10 cellular contexts compared by ENCODE assay signal in the genomic region with DNA sequence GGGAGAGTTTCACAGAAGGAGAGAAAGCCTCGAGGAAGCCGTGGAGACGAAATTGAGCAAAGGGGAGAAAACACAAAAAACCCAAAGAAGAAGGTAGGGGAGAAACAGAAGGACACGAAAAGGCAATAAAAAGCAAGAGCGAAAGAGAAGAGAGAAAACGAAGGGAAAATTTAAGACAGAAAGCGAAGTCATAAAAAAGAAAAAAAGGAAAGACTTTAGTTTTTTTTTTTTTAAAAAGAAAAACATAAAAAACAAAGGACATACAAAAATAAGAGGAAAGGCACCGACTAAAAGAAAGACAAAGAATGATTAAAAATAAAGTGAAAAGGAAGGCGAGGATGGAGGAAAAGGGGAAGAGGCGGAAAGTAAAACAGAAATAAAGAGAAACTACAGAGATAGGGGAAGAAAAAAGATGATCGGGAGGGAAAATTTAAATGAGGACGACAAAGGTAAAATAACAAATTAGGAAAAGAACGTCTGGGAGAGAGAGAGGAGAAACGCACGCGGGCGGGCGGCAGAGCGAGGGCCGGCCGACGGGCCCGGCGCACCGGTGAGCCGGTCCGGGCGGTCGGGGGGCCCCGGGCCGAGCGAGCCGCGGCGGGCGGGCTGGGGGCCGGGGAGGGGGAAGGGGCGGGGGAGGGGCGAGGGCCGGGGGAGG. TPM values are rescaled to one million over a fixed set of nuclear protein-coding genes. Genes with fewer than 3 reads are reported as not detected.
DNase-seq lines count a peak whose midpoint lies in the region; ATAC-seq and TF ChIP-seq lines count a peak whose summit lies in the region.
"Had no signal": no experiment of that assay in that cellular context is flagged by ENCODE, and none has a peak within 500 bp of the region (broad histone marks: within the 10 kb centered on the region; RNA-seq: fewer than 3 reads in every experiment).

No MANE protein-coding gene starts in this region.

- H3K9me3 ChIP-seq in ascending aorta, result no peaks in the 10 kb centered on the region

- no peak for ATAC-seq in effector memory CD8-positive, alpha-beta T cell (replicated peaks)
- ATAC-seq in HG03565 (IDR thresholded peaks at IDR 0.05; ENCODE audit: unreplicated experiment), result no peak

- intact Hi-C loops in ascending aorta (cut with DNase I), result no loop called here

- H3K27me3 Mint-ChIP-seq in effector memory CD8-positive, alpha-beta T cell, result peaks cover 61 to 94% of the 10 kb centered on the region in 2 donors

- H3K4me3 ChIP-seq in LNCaP clone FGC (ENCODE audit: low read depth, low read length) (peak overlapping the region; percentile 47), skeletal muscle cell (ENCODE audit: low read depth, low read length) (peak overlapping the region; percentile 29), ascending aorta (peak overlapping the region in 1 of 2 donors; percentile 52)

- DNase-seq in NCI-H2171 treated with DMSO at 0.1 percent for 48 hours (lab: John Stamatoyannopoulos, UW) (peak; percentile 37), NCI-H2171 (lab: John Stamatoyannopoulos, UW) (no peak), LNCaP clone FGC (ENCODE audit: low read depth) (no peak), skeletal muscle cell (ENCODE audit: low read depth) (no peak), HK-2 (ENCODE audit: unreplicated experiment) (no peak), ascending aorta (ENCODE audit: low spot score in 2 of 2) (no peak)
- DNase-seq in effector memory CD8-positive, alpha-beta T cell, result no peak
- DNase-seq: HCEC 1CT, NCI-H774 had no signal

- peaks cover 14% of the 10 kb centered on the region for H3K27me3 ChIP-seq in ascending aorta

- H3K9me3 Mint-ChIP-seq in effector memory CD8-positive, alpha-beta T cell, result no peaks in the 10 kb centered on the region

- H3K36me3 Mint-ChIP-seq in effector memory CD8-positive, alpha-beta T cell (ENCODE audit: insufficient read depth), result peaks cover 6% of the 10 kb centered on the region

- H3K27ac Mint-ChIP-seq in effector memory CD8-positive, alpha-beta T cell, result no peak overlapping the region

- peaks cover 0 to 12% of the 10 kb centered on the region in 2 donors for H3K4me1 ChIP-seq in ascending aorta

- peak overlapping the region; percentile 74 to 80 for H3K4me3 Mint-ChIP-seq in effector memory CD8-positive, alpha-beta T cell

- TF ChIP-seq CTCF in LNCaP clone FGC (IDR thresholded peaks at IDR 0.05; ENCODE audit: control insufficient read depth, extremely low read depth, insufficient read depth) (no peak), ascending aorta (IDR thresholded peaks at IDR 0.05) (no peak)

- no peaks in the 10 kb centered on the region for H3K36me3 ChIP-seq in ascending aorta

- no peak overlapping the region for H3K27ac ChIP-seq in ascending aorta

- peaks cover 24% of the 10 kb centered on the region in 2 donors for H3K4me1 Mint-ChIP-seq in effector memory CD8-positive, alpha-beta T cell (ENCODE audit: low read depth in 2 of 2)

RNA-seq across cellular contexts. Expression of gene TBX1, which starts 0.5 kb away (rescaled TPM):
- total RNA-seq in ascending aorta, result not detected

RNA-seq across cellular contexts. Expression of gene GP1BB, which starts 36.8 kb away (rescaled TPM):
- total RNA-seq in ascending aorta, result 50.2 TPM

RNA-seq across cellular contexts. Expression of gene SEPTIN5, which starts 45.8 kb away (rescaled TPM):
- 105 TPM for total RNA-seq in ascending aorta
